19 cellular contexts compared by ENCODE assay signal in the genomic region with DNA sequence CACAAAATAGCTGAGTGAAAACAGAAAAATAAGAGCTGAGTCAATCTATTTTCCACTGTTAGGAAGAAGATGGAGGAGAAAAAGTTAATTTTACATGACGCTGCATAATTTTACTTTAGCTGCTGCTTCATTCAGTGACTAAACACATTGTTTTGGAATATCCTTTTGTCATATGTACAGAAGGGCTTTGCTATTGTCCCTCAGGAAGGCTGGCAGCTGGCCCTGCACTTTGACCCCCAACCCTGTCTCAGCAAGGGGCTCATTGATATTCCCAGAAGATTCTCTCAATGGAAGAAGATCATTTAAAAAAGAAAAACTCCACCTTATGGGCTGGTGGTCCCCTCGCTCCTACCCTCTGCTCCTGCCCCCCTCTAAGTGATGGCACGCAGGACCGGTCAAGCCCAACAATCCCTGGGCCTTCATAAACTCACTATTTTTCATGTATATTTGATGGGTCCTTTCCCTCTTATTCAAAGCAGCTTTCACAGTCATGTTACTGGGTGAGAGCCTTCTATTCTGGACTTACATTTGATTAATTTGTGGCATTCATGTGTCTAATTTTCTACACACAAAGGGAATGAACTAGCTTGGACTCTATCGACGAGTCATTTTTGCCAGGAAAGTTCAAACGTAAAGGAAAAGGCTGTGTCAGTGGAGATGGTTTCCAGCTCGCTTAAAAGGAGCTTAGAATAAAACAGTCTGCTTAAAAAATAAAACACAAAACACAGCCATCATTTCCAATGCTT.
DNase-seq lines count a peak whose midpoint lies in the region; ATAC-seq, FAIRE-seq and TF ChIP-seq lines count a peak whose summit lies in the region.
"Had no signal": no experiment of that assay in that cellular context is flagged by ENCODE, and none has a peak within 500 bp of the region (broad histone marks: within the 10 kb centered on the region; RNA-seq: fewer than 3 reads in every experiment).

No MANE protein-coding gene starts in this region.

- H2BK20ac ChIP-seq in H1 (ENCODE audit: low read length), result peak overlapping the region; percentile 86; the same call in 1 of the 2 replicates

- H3K79me1 ChIP-seq in H1 (ENCODE audit: low read depth, low read length) (no peaks in the 10 kb centered on the region), mesenchymal stem cell (replicated peaks; ENCODE audit: low read length, poor library complexity, severe bottlenecking) (peaks cover 10% of the 10 kb centered on the region)

- no peaks in the 10 kb centered on the region for H3K23me2 ChIP-seq in H1 (ENCODE audit: low read depth, low read length)

- TF ChIP-seq CTCF in A549 (IDR thresholded peaks at IDR 0.05), result no peak
- TF ChIP-seq CTCF in H1 (IDR thresholded peaks at IDR 0.05; ENCODE audit: control extremely low read depth in 1 of 3, insufficient read depth in 1 of 3, low read depth in 1 of 3, low read length in 3 of 3), result no peak

- WGBS in A549 (ENCODE audit: missing lambda C conversion rate), result 79% methylated on average over 8 of the region's 8 CpGs
- 23% methylated on average over 8 of the region's 8 CpGs; no CpG with 5 or more reads in 1 of the 2 experiments for WGBS in H1 (ENCODE audit: extremely low coverage in 1 of 2, insufficient coverage in 1 of 2, insufficient read length in 1 of 2, insufficient replicate concordance in 2 of 2, low coverage in 1 of 2, low lambda C conversion rate in 2 of 2, missing lambda C conversion rate in 1 of 2), 2 experiments
- 82% methylated on average over 8 of the region's 8 CpGs for WGBS in mesenchymal stem cell

- H2BK120ac ChIP-seq in H1 (replicated peaks; ENCODE audit: low read depth, low read length) (peak overlapping the region; percentile 84), mesenchymal stem cell (ENCODE audit: low read depth, low read length) (no peak overlapping the region)

- no peaks in the 10 kb centered on the region for H3K27me3 ChIP-seq in HUES48 (ENCODE audit: control insufficient read depth, insufficient read depth, low read length)
- no peaks in the 10 kb centered on the region for H3K27me3 ChIP-seq in H1 (replicated peaks in 1 of 4; ENCODE audit: control insufficient read depth in 3 of 4, extremely low read depth in 1 of 4, insufficient read depth in 3 of 4, low read length in 3 of 4)
- H3K27me3 ChIP-seq in mesenchymal stem cell (ENCODE audit: control insufficient read depth in 1 of 2, insufficient read depth in 1 of 2, low read length in 2 of 2), result no peaks in the 10 kb centered on the region
- H3K27me3 ChIP-seq: spleen had no signal

- H3K14ac ChIP-seq in H1 (ENCODE audit: insufficient read length) (no peak overlapping the region), mesenchymal stem cell (ENCODE audit: low read length in 2 of 2) (no peak overlapping the region)

- no peak overlapping the region for H3K56ac ChIP-seq in H1 (replicated peaks; ENCODE audit: insufficient read length, low read depth, low read length)

- H4K20me1 ChIP-seq in H1 (replicated peaks in 1 of 2; ENCODE audit: control insufficient read depth in 1 of 2, insufficient read depth in 2 of 2, low read length in 2 of 2), result no peaks in the 10 kb centered on the region

- peak overlapping the region; percentile 25 for H3K4me2 ChIP-seq in A549
- peak overlapping the region; percentile 39 to 42 for H3K4me2 ChIP-seq in H1 (ENCODE audit: insufficient read depth in 1 of 2, low read depth in 2 of 2, low read length in 2 of 2)
- no peak overlapping the region for H3K4me2 ChIP-seq in mesenchymal stem cell (ENCODE audit: low read length, poor library complexity, severe bottlenecking)

- in situ Hi-C loops in ACHN (cut with HindIII; ENCODE audit: low pct_ligation_motif_present, low pct_unique_long_range_greater_than_20kb, low sequenced_read_pairs), result no loop called here

- ATAC-seq in A549, result no peak
- ATAC-seq: effector memory CD8-positive, alpha-beta T cell; natural killer cell treated with Interleukin-12 subunit alpha and Interleukin-12 subunit beta and Interleukin-15 and Interleukin-18, amount 100 ng/mL, for 72 hours; T-cell had no signal

- POLR2A ChIA-PET in A549 (lab: Yijun Ruan, JAX) (interaction anchor here (1.7 kb wide), 1 partner anchor 23 kb away, joined by 4 read pairs; no protein-coding TSS in a partner anchor), H1 (lab: Charles Lee; ENCODE audit: partially characterized antibody) (no interaction called here)

- H4K5ac ChIP-seq in H1 (ENCODE audit: insufficient read length, low read depth, low read length), result peak overlapping the region; percentile 89

- CTCF ChIA-PET in A549 (lab: Yijun Ruan, JAX), result interaction anchor here (0.7 to 1.5 kb wide), 2 partner anchors 10 to 28 kb away, joined by 3 read pairs; no protein-coding TSS in a partner anchor
- CTCF ChIA-PET in H1 (lab: Charles Lee; ENCODE audit: partially characterized antibody), result interaction anchor here (0.6 to 1.8 kb wide), 4 partner anchors 9 to 107 kb away, joined by 3 to 5 read pairs (median 3); no protein-coding TSS in a partner anchor

- H4K91ac ChIP-seq in H1 (replicated peaks; ENCODE audit: insufficient read length, low read length), result no peak overlapping the region
- no peak overlapping the region for H4K91ac ChIP-seq in mesenchymal stem cell (ENCODE audit: low read length)

- H3K79me2 ChIP-seq in H1 (ENCODE audit: control insufficient read depth in 1 of 2, insufficient read depth in 2 of 2, low read length in 2 of 2), result peaks cover 0 to 24% of the 10 kb centered on the region in 2 experiments; a peak in 3 of 4 replicates

- H3K18ac ChIP-seq in H1 (ENCODE audit: extremely low read depth, low read length) (peak overlapping the region; percentile 49; the same call in 1 of the 2 replicates), mesenchymal stem cell (ENCODE audit: low read depth in 1 of 2, low read length in 2 of 2) (no peak overlapping the region)

- H2AFZ ChIP-seq in H1 (ENCODE audit: low read length) (no peak overlapping the region), mesenchymal stem cell (ENCODE audit: low read depth, low read length) (no peak overlapping the region)

- no peak overlapping the region for H3K23ac ChIP-seq in H1 (ENCODE audit: insufficient read length)
- no peak overlapping the region for H3K23ac ChIP-seq in mesenchymal stem cell (ENCODE audit: low read length in 2 of 2)

- no peak overlapping the region for H2BK15ac ChIP-seq in H1 (ENCODE audit: low read length)
- no peak overlapping the region for H2BK15ac ChIP-seq in mesenchymal stem cell (ENCODE audit: low read depth, poor library complexity, severe bottlenecking)

- no peaks in the 10 kb centered on the region for H3K9me3 ChIP-seq in A549
- no peaks in the 10 kb centered on the region for H3K9me3 ChIP-seq in HUES48 (ENCODE audit: control insufficient read depth, insufficient read depth, low read length)
- H3K9me3 ChIP-seq in H1 (ENCODE audit: insufficient read depth in 2 of 2, low read depth in 1 of 2, low read length in 1 of 2), result no peaks in the 10 kb centered on the region
- H3K9me3 ChIP-seq in mesenchymal stem cell (ENCODE audit: control insufficient read depth, low read length), result no peaks in the 10 kb centered on the region
- H3K9me3 ChIP-seq: spleen had no signal

- peak overlapping the region; percentile 12; the same call in 1 of the 2 replicates for H3K9ac ChIP-seq in HUES48 (ENCODE audit: low read depth, low read length)
- no peak overlapping the region for H3K9ac ChIP-seq in H1 (replicated peaks in 1 of 4; ENCODE audit: extremely low read depth in 1 of 4, low read depth in 3 of 4, low read length in 3 of 4)
- H3K9ac ChIP-seq in mesenchymal stem cell (ENCODE audit: low read length), result no peak overlapping the region

- H3K27ac ChIP-seq in A549 (peak overlapping the region; percentile 16 to 67; a peak in 3 of 6 replicates), HUES48 (ENCODE audit: low read depth, low read length) (peak overlapping the region; percentile 82), H1 (ENCODE audit: low read depth, low read length) (no peak overlapping the region), mesenchymal stem cell (ENCODE audit: low read length, poor library complexity, severe bottlenecking) (no peak overlapping the region)
- H3K27ac ChIP-seq: spleen had no signal

- H2BK5ac ChIP-seq in H1 (ENCODE audit: low read depth, low read length) (peak overlapping the region; percentile 89; the same call in 1 of the 2 replicates), mesenchymal stem cell (ENCODE audit: low read depth, low read length, poor library complexity, severe bottlenecking) (no peak overlapping the region)

- H2BK12ac ChIP-seq in H1 (ENCODE audit: low read depth, low read length) (no peak overlapping the region; the same call in 1 of the 2 replicates), mesenchymal stem cell (ENCODE audit: low read length in 2 of 2) (no peak overlapping the region)

- no peak for TF ChIP-seq POLR2A in A549 (IDR thresholded peaks at IDR 0.05; ENCODE audit: low read length)
- TF ChIP-seq POLR2A in H1 (IDR thresholded peaks at IDR 0.05; ENCODE audit: control extremely low read depth in 1 of 2, low read depth in 2 of 2, low read length in 2 of 2), result no peak
- no peak for TF ChIP-seq POLR2A in GM12892 (IDR thresholded peaks at IDR 0.05; ENCODE audit: low read depth, low read length)

- no peak overlapping the region for H3K4ac ChIP-seq in H1 (replicated peaks; ENCODE audit: insufficient read length, low read depth, low read length)
- H3K4ac ChIP-seq in mesenchymal stem cell (ENCODE audit: low read depth in 1 of 2, low read length in 2 of 2), result no peak overlapping the region

- FAIRE-seq in A549 (lab: Jason Lieb, UNC) (no peak), H1 (lab: Jason Lieb, UNC) (no peak), GM12892 (lab: Jason Lieb, UNC) (no peak)

- intact Hi-C loops in posterior vena cava (cut with DNase I), result no loop called here

- H2AK5ac ChIP-seq in H1 (ENCODE audit: low read depth, low read length), result 0 out of 2 replicates have a peak overlapping the region, but pooled peaks have one; percentile 8
- peak overlapping the region; percentile 27 for H2AK5ac ChIP-seq in mesenchymal stem cell (ENCODE audit: low read length, severe bottlenecking)

- H3K4me3 ChIP-seq in A549 (no peak overlapping the region), HUES48 (ENCODE audit: low read depth, low read length) (peak overlapping the region; percentile 17; the same call in 1 of the 2 replicates), H1 (ENCODE audit: extremely low read depth in 1 of 4, insufficient read depth in 2 of 4, low read depth in 3 of 4, low read length in 4 of 4) (peak overlapping the region in 1 of 4 experiments; percentile 26; a peak in 1 of 8 replicates), mesenchymal stem cell (ENCODE audit: insufficient read depth in 1 of 2, low read depth in 1 of 2, low read length in 2 of 2) (no peak overlapping the region)
- H3K4me3 ChIP-seq: spleen had no signal

- DNase-seq in A549 (ENCODE audit: low read depth in 1 of 2, low spot score in 1 of 2), result no peak
- DNase-seq in H1 (ENCODE audit: low read depth in 1 of 2, low spot score in 2 of 2), result no peak
- DNase-seq in mesenchymal stem cell, result no peak
- no peak for DNase-seq in ACHN
- DNase-seq in GM12892 (ENCODE audit: insufficient read length), result no peak
- no peak for DNase-seq in posterior vena cava (ENCODE audit: low spot score)
- DNase-seq in central memory CD4-positive, alpha-beta T cell, result no peak
- DNase-seq: amniotic stem cell; CD4-positive, CD25-positive, alpha-beta regulatory T cell; DMS79; effector memory CD8-positive, alpha-beta T cell; NCI-H1092 treated with DMSO at 0.1 percent for 48 hours; NCI-H526; spleen; stimulated activated CD8-positive, alpha-beta memory T cell treated with anti-CD3 and anti-CD28 coated beads, Interleukin-4, amount 100 ng/mL, for 48 hours; substantia nigra; T-cell had no signal

- no peaks in the 10 kb centered on the region for H3K36me3 ChIP-seq in HUES48 (ENCODE audit: control insufficient read depth, insufficient read depth, low read length)
- H3K36me3 ChIP-seq in H1 (ENCODE audit: control insufficient read depth in 2 of 4, insufficient read depth in 4 of 4, low read length in 3 of 4), result no peaks in the 10 kb centered on the region
- peaks cover 0 to 2% of the 10 kb centered on the region in 2 experiments for H3K36me3 ChIP-seq in mesenchymal stem cell (ENCODE audit: control insufficient read depth in 1 of 2, insufficient read depth in 2 of 2, low read depth in 1 of 2, low read length in 2 of 2)
- H3K36me3 ChIP-seq: spleen had no signal

- TF ChIP-seq RAD21 in A549 (conservative IDR thresholded peaks at IDR 0.05 in 1 of 2, IDR thresholded peaks at IDR 0.05 in 1 of 2) (no peak), H1 (IDR thresholded peaks at IDR 0.05 in 1 of 2, conservative IDR thresholded peaks at IDR 0.05 in 1 of 2; ENCODE audit: low read depth in 2 of 2, low read length in 2 of 2) (no peak)

- no peak for TF ChIP-seq EP300 in A549 (IDR thresholded peaks at IDR 0.05)
- TF ChIP-seq EP300 in H1 (IDR thresholded peaks at IDR 0.05; ENCODE audit: borderline replicate concordance in 1 of 2, low read depth in 2 of 2, low read length in 2 of 2), result no peak

- H3K4me1 ChIP-seq in A549 (peaks cover 73% of the 10 kb centered on the region), HUES48 (ENCODE audit: control insufficient read depth, insufficient read depth, low read length) (peaks cover 67% of the 10 kb centered on the region), H1 (replicated peaks in 1 of 4; ENCODE audit: control insufficient read depth in 3 of 4, insufficient read depth in 4 of 4, low read length in 3 of 4) (peaks cover under 1 to 26% (median 23%) of the 10 kb centered on the region in 4 experiments; a peak in 6 of 7 replicates), mesenchymal stem cell (ENCODE audit: control insufficient read depth, insufficient read depth, low read depth, low read length) (peaks cover 8% of the 10 kb centered on the region)

- H4K8ac ChIP-seq in H1 (ENCODE audit: extremely low read depth, insufficient read depth, low read length) (no peak overlapping the region), mesenchymal stem cell (ENCODE audit: low read length) (no peak overlapping the region)

Comparison
In these comparisons a context has a peak if more than half of its experiments do, and no peak if none do; other contexts are left out.
1. H3K27ac ChIP-seq: peak in A549 (2 of 2) and HUES48 (single experiment); none in H1 (single experiment) and mesenchymal stem cell (single experiment).